In the genomic region with DNA sequence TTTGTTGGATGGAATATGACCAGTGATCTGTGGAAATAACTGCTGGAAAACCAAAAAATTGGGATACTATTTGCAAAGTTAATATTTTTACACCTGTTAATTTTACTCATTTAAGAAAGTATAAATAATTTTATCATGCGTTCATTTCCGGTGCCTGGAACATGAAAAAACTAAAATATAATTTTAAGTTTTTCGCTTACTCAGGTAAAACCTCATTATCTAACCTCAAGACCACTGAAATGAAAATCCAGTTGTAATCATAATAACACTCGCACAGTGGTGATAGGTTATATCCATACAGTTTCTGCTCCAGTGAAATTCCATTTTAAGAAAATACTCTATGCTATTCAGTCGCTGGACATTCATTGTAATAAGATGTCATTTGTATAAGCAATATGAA, we compare ENCODE assay signal across 39 cellular contexts.
"Had no signal": no experiment of that assay in that cellular context is flagged by ENCODE, and none has a peak within 500 bp of the region (broad histone marks: within the 10 kb centered on the region; RNA-seq: fewer than 3 reads in every experiment).

No MANE protein-coding gene starts in this region.

- H3K27ac Mint-ChIP-seq: activated naive CD4-positive, alpha-beta T cell treated with anti-CD3 and anti-CD28 coated beads for 36 hours; activated naive CD4-positive, alpha-beta T cell treated with anti-CD3 and anti-CD28 coated beads, Interleukin-2, amount 10 ng/mL, durations not matched to agents 7 days and 5 days; activated naive CD4-positive, alpha-beta T cell treated with anti-CD3 and anti-CD28 coated beads, Interleukin-2, amount 50 U/mL, for 24 hours; activated naive CD4-positive, alpha-beta T cell treated with anti-CD3 and anti-CD28 coated beads, Interleukin-2, amount 50 U/mL, for 72 hours; activated naive CD8-positive, alpha-beta T cell; activated naive CD8-positive, alpha-beta T cell treated with anti-CD3 and anti-CD28 coated beads for 36 hours; activated naive CD8-positive, alpha-beta T cell treated with anti-CD3 and anti-CD28 coated beads, Interleukin-2, amount 10 ng/mL, durations not matched to agents 7 days and 5 days; activated naive CD8-positive, alpha-beta T cell treated with anti-CD3 and anti-CD28 coated beads, Interleukin-2, amount 50 U/mL, for 24 hours; activated T-cell treated with anti-CD3 and anti-CD28 coated beads, Interleukin-2, amount 50 U/mL, for 24 hours; activated T-cell treated with anti-CD3 and anti-CD28 coated beads, Interleukin-2, amount 50 U/mL, for 72 hours; activated T-helper 1 cell treated with anti-CD3 and anti-CD28 coated beads, Interleukin-12 subunit alpha, Interleukin-12 subunit beta, Interleukin-2, Interleukin-4 antibody, amounts not matched to agents 30 ng/mL and 10 ng/mL and 1 ng/mL, durations not matched to agents 14 hours and 24 hours and 36 hours; activated T-helper 17 cell treated with anti-CD3 and anti-CD28 coated beads, Interleukin-2, amount 50 U/mL, for 72 hours; activated T-helper 2 cell treated with anti-CD3 and anti-CD28 coated beads, Interferon-gamma antibody, Interleukin-2, Interleukin-4, amounts not matched to agents 10 μg/mL and 5 μg/mL and 100 μg/mL, durations not matched to agents 14 hours and 24 hours and 36 hours; brain had no signal

- DNase-seq: activated effector memory CD4-positive, alpha-beta T cell treated with anti-CD3 and anti-CD28 coated beads, Interleukin-2, amount 50 U/mL, for 16 hours; activated effector memory CD4-positive, alpha-beta T cell treated with Interleukin-2 at 50 U/mL for 16 hours; activated gamma-delta T cell; activated gamma-delta T cell treated with Interleukin-2 at 50 U/mL for 16 hours; activated naive CD4-positive, alpha-beta T cell; activated naive CD4-positive, alpha-beta T cell treated with anti-CD3 and anti-CD28 coated beads for 36 hours; activated naive CD4-positive, alpha-beta T cell treated with anti-CD3 and anti-CD28 coated beads, Interleukin-2, amount 10 ng/mL, durations not matched to agents 7 days and 5 days; activated naive CD4-positive, alpha-beta T cell treated with anti-CD3 and anti-CD28 coated beads, Interleukin-2, amount 50 U/mL, for 16 hours; activated naive CD4-positive, alpha-beta T cell treated with Interleukin-2 at 50 U/mL for 16 hours; activated naive CD8-positive, alpha-beta T cell treated with anti-CD3 and anti-CD28 coated beads for 36 hours; activated naive CD8-positive, alpha-beta T cell treated with anti-CD3 and anti-CD28 coated beads, Interleukin-2, amount 10 ng/mL, durations not matched to agents 7 days and 5 days; activated naive CD8-positive, alpha-beta T cell treated with anti-CD3 and anti-CD28 coated beads, Interleukin-2, amount 50 U/mL, for 24 hours; activated T-cell treated with anti-CD3 and anti-CD28 coated beads, Interleukin-2, amount 50 U/mL, for 24 hours; activated T-cell treated with anti-CD3 and anti-CD28 coated beads, Interleukin-2, amount 50 U/mL, for 4 hours; activated T-cell treated with anti-CD3 and anti-CD28 coated beads, Interleukin-2, amount 50 U/mL, for 48 hours; activated T-cell treated with anti-CD3 and anti-CD28 coated beads, Interleukin-2, amount 50 U/mL, for 72 hours; adrenal gland; amniotic stem cell; amygdala; anterior cingulate cortex; aorta; body of pancreas; brain microvascular endothelial cell; caudate nucleus; central memory CD4-positive, alpha-beta T cell; cerebellar nuclear complex had no signal

- H3K4me3 Mint-ChIP-seq: activated naive CD4-positive, alpha-beta T cell treated with anti-CD3 and anti-CD28 coated beads for 36 hours; activated naive CD4-positive, alpha-beta T cell treated with anti-CD3 and anti-CD28 coated beads, Interleukin-2, amount 10 ng/mL, durations not matched to agents 7 days and 5 days; activated naive CD4-positive, alpha-beta T cell treated with anti-CD3 and anti-CD28 coated beads, Interleukin-2, amount 50 U/mL, for 24 hours; activated naive CD8-positive, alpha-beta T cell; activated naive CD8-positive, alpha-beta T cell treated with anti-CD3 and anti-CD28 coated beads for 36 hours; activated naive CD8-positive, alpha-beta T cell treated with anti-CD3 and anti-CD28 coated beads, Interleukin-2, amount 10 ng/mL, durations not matched to agents 7 days and 5 days; activated naive CD8-positive, alpha-beta T cell treated with anti-CD3 and anti-CD28 coated beads, Interleukin-2, amount 50 U/mL, for 24 hours; activated T-cell treated with anti-CD3 and anti-CD28 coated beads, Interleukin-2, amount 50 U/mL, for 24 hours; activated T-cell treated with anti-CD3 and anti-CD28 coated beads, Interleukin-2, amount 50 U/mL, for 4 hours; activated T-cell treated with anti-CD3 and anti-CD28 coated beads, Interleukin-2, amount 50 U/mL, for 72 hours; activated T-helper 1 cell treated with anti-CD3 and anti-CD28 coated beads, Interleukin-12 subunit alpha, Interleukin-12 subunit beta, Interleukin-2, Interleukin-4 antibody, amounts not matched to agents 30 ng/mL and 10 ng/mL and 1 ng/mL, durations not matched to agents 14 hours and 24 hours and 36 hours; activated T-helper 17 cell treated with anti-CD3 and anti-CD28 coated beads, Interleukin-2, amount 50 U/mL, for 72 hours; brain; central memory CD8-positive, alpha-beta T cell had no signal

- H3K36me3 ChIP-seq: adrenal gland, ascending aorta, brain microvascular endothelial cell, breast epithelium, cardiac muscle cell had no signal

- ATAC-seq: activated naive CD4-positive, alpha-beta T cell treated with anti-CD3 and anti-CD28 coated beads, Interleukin-2, amount 50 U/mL, for 72 hours; activated naive CD8-positive, alpha-beta T cell treated with anti-CD3 and anti-CD28 coated beads, Interleukin-2, amount 50 U/mL, for 24 hours; activated T-cell treated with anti-CD3 and anti-CD28 coated beads, Interleukin-2, amount 50 U/mL, for 4 hours; activated T-cell treated with anti-CD3 and anti-CD28 coated beads, Interleukin-2, amount 50 U/mL, for 72 hours; activated T-helper 17 cell treated with anti-CD3 and anti-CD28 coated beads, Interleukin-2, amount 50 U/mL, for 72 hours; body of pancreas had no signal

- H3K9me3 ChIP-seq: adrenal gland, body of pancreas, breast epithelium had no signal

- H3K4me1 Mint-ChIP-seq: activated naive CD4-positive, alpha-beta T cell treated with anti-CD3 and anti-CD28 coated beads, Interleukin-2, amount 10 ng/mL, durations not matched to agents 7 days and 5 days; activated naive CD4-positive, alpha-beta T cell treated with anti-CD3 and anti-CD28 coated beads, Interleukin-2, amount 50 U/mL, for 24 hours; activated naive CD8-positive, alpha-beta T cell treated with anti-CD3 and anti-CD28 coated beads for 36 hours; activated naive CD8-positive, alpha-beta T cell treated with anti-CD3 and anti-CD28 coated beads, Interleukin-2, amount 10 ng/mL, durations not matched to agents 7 days and 5 days; activated naive CD8-positive, alpha-beta T cell treated with anti-CD3 and anti-CD28 coated beads, Interleukin-2, amount 50 U/mL, for 24 hours; activated T-helper 17 cell treated with anti-CD3 and anti-CD28 coated beads, Interleukin-2, amount 50 U/mL, for 72 hours; brain; central memory CD8-positive, alpha-beta T cell had no signal

- H3K27me3 Mint-ChIP-seq: activated naive CD4-positive, alpha-beta T cell treated with anti-CD3 and anti-CD28 coated beads, Interleukin-2, amount 10 ng/mL, durations not matched to agents 7 days and 5 days; activated naive CD8-positive, alpha-beta T cell; activated naive CD8-positive, alpha-beta T cell treated with anti-CD3 and anti-CD28 coated beads for 36 hours; activated naive CD8-positive, alpha-beta T cell treated with anti-CD3 and anti-CD28 coated beads, Interleukin-2, amount 10 ng/mL, durations not matched to agents 7 days and 5 days; activated naive CD8-positive, alpha-beta T cell treated with anti-CD3 and anti-CD28 coated beads, Interleukin-2, amount 50 U/mL, for 24 hours; activated T-cell treated with anti-CD3 and anti-CD28 coated beads, Interleukin-2, amount 50 U/mL, for 24 hours; activated T-helper 17 cell treated with anti-CD3 and anti-CD28 coated beads, Interleukin-2, amount 50 U/mL, for 72 hours; central memory CD8-positive, alpha-beta T cell had no signal

- FAIRE-seq: astrocyte, bronchial epithelial cell had no signal

- H3K36me3 Mint-ChIP-seq: activated naive CD4-positive, alpha-beta T cell treated with anti-CD3 and anti-CD28 coated beads, Interleukin-2, amount 10 ng/mL, durations not matched to agents 7 days and 5 days; activated naive CD4-positive, alpha-beta T cell treated with anti-CD3 and anti-CD28 coated beads, Interleukin-2, amount 50 U/mL, for 24 hours; activated naive CD4-positive, alpha-beta T cell treated with anti-CD3 and anti-CD28 coated beads, Interleukin-2, amount 50 U/mL, for 72 hours; activated naive CD8-positive, alpha-beta T cell; activated naive CD8-positive, alpha-beta T cell treated with anti-CD3 and anti-CD28 coated beads for 36 hours; activated naive CD8-positive, alpha-beta T cell treated with anti-CD3 and anti-CD28 coated beads, Interleukin-2, amount 10 ng/mL, durations not matched to agents 7 days and 5 days; brain had no signal

- H3K4me1 ChIP-seq: adrenal gland, ascending aorta, body of pancreas, breast epithelium had no signal

- H3K9me3 Mint-ChIP-seq: activated naive CD8-positive, alpha-beta T cell treated with anti-CD3 and anti-CD28 coated beads, Interleukin-2, amount 10 ng/mL, durations not matched to agents 7 days and 5 days; activated naive CD8-positive, alpha-beta T cell treated with anti-CD3 and anti-CD28 coated beads, Interleukin-2, amount 50 U/mL, for 24 hours had no signal

- H3K27me3 ChIP-seq: adrenal gland, ascending aorta, body of pancreas, brain microvascular endothelial cell, breast epithelium, cardiac muscle cell had no signal

- H3K4me3 ChIP-seq: adrenal gland, ascending aorta, body of pancreas, breast epithelium, cardiac muscle cell had no signal

- H3K27ac ChIP-seq: adrenal gland, ascending aorta, body of pancreas, brain microvascular endothelial cell, breast epithelium, cardiac muscle cell had no signal
